ENCODE assay signal across 13 cellular contexts in genomic region chr4:88291003-88291402, GRCh38. TPM values are rescaled to one million over a fixed set of nuclear protein-coding genes. Genes with fewer than 3 reads are reported as not detected.
DNase-seq lines count a peak whose midpoint lies in the region; ATAC-seq and TF ChIP-seq lines count a peak whose summit lies in the region.
"Had no signal": no experiment of that assay in that cellular context is flagged by ENCODE, and none has a peak within 500 bp of the region (broad histone marks: within the 10 kb centered on the region; RNA-seq: fewer than 3 reads in every experiment).

No MANE protein-coding gene starts in this region.

- TF ChIP-seq CTCF in fibroblast of the aortic adventitia (IDR thresholded peaks at IDR 0.05; ENCODE audit: insufficient read depth, low read length), result no peak
- TF ChIP-seq CTCF in omental fat pad (IDR thresholded peaks at IDR 0.05), result no peak

- H3K4me3 ChIP-seq in fibroblast of the aortic adventitia (ENCODE audit: low read depth, low read length), result no peak overlapping the region
- H3K4me3 ChIP-seq: BLaER1 treated with 17β-estradiol and CSF1 and Interleukin-3, amounts not matched to agents 10 nM and 100 nM; Peyer's patch; upper lobe of left lung had no signal

- in situ Hi-C loops in Caki2 (cut with HindIII; ENCODE audit: low pct_unique_long_range_greater_than_20kb, low sequenced_read_pairs) (no loop called here), SK-MEL-5 (cut with HindIII; ENCODE audit: low pct_unique_long_range_greater_than_20kb, low sequenced_read_pairs) (no loop called here)

- DNase-seq in Caki2 (ENCODE audit: low read depth) (peak; percentile 60), SK-MEL-5 (ENCODE audit: low read depth, low spot score) (peak; percentile 4), fibroblast of the aortic adventitia (ENCODE audit: low read depth) (peak; percentile 52), omental fat pad (ENCODE audit: low spot score) (no peak), cerebellar cortex (ENCODE audit: low spot score) (no peak), SHP77 (lab: John Stamatoyannopoulos, UW) (no peak)
- DNase-seq: NCI-H187; Peyer's patch; stimulated activated CD4-positive, alpha-beta T cell treated with anti-CD3 and anti-CD28 coated beads, Interleukin-4, amount 100 ng/mL, for 1 hour; upper lobe of left lung had no signal

- peak; percentile 66 for ATAC-seq in omental fat pad (ENCODE audit: low FRiP score)
- ATAC-seq in GM19397 (IDR thresholded peaks at IDR 0.05; ENCODE audit: unreplicated experiment), result no peak
- ATAC-seq in GM21619 (IDR thresholded peaks at IDR 0.05; ENCODE audit: unreplicated experiment), result no peak

RNA-seq across cellular contexts. Expression of gene PPM1K, which starts 6.6 kb away (rescaled TPM):
- 0.52 and 2.0 TPM in 2 replicates for total RNA-seq in Caki2 (2014; rRNA removed; shearing (Covaris generic); ENCODE audit: low replicate concordance)
- total RNA-seq in SK-MEL-5 (2014; rRNA removed; shearing (Covaris generic)), result 3.0 and 4.8 TPM in 2 replicates
- 2.6 and 3.8 TPM in 2 replicates for polyA plus RNA-seq in SK-MEL-5 (2015; cell fraction: cytosol; rRNA removed)
- 5.5 and 6.2 TPM in 2 replicates for polyA plus RNA-seq in SK-MEL-5 (2015; cell fraction: nucleus; rRNA removed)
- total RNA-seq in fibroblast of the aortic adventitia (ENCODE audit: low replicate concordance) (11.1 and 144 TPM in 2 replicates), omental fat pad (10 to 100 TPM; 13.0 to 18.4 (median 13.9) TPM)

Comparison
In these comparisons a context has a peak if more than half of its experiments do, and no peak if none do; other contexts are left out.
1. DNase-seq: peak in Caki2 (single experiment), SK-MEL-5 (single experiment) and fibroblast of the aortic adventitia (single experiment); none in omental fat pad (single experiment), cerebellar cortex (single experiment) and SHP77 (0 of 2).